Comparison of ENCODE assay signal across 15 cellular contexts in the genomic region with DNA sequence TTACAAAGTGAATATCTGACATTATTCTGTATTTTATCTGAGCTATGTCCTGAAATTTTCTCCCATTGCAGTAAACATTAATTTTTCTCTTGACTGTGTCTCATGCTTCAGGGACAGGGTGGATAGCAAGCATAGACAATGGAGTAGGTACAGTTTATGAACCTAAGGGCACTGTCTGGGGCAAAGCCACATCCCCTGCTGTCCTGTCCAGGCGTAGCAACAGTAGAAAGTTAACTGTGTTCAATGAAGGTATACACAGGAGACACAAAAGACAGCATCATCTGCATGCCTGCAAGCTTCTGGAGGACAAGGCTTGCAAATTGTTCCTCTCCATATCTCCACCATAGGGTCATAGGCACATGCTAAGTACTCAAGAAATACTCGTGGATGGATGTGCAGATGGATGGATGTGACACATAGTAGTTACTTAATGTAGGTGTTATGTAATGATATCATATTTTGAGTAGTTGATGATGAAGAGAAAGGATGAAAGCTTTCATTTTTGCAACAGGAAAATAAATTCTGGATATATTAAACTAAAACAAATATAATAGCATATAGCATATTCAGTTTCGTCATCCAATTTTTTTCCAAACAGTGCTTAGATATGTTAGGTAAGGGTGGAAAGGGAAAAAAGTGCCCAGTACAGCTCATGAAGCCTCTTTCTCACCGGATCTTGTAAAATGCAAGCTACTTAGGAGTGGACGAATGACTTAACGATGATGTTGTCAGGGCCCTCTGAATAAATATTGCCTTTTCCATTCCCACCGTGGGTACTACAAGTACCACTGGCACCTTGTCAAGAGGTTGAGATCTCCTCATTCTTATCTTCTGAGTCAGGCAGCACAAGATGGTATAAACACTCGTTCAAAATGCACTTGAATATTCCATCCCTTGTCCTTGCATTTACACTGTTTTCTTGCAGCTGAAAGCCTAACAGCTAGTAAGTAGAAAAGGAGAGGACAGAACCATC. TPM values are rescaled to one million over a fixed set of nuclear protein-coding genes. Genes with fewer than 3 reads are reported as not detected.
DNase-seq lines count a peak whose midpoint lies in the region; ATAC-seq and TF ChIP-seq lines count a peak whose summit lies in the region.
"Had no signal": no experiment of that assay in that cellular context is flagged by ENCODE, and none has a peak within 500 bp of the region (broad histone marks: within the 10 kb centered on the region; RNA-seq: fewer than 3 reads in every experiment).

No MANE protein-coding gene starts in this region.

- H3K9ac ChIP-seq in adipocyte (ENCODE audit: low read length) = no peak overlapping the region

- peaks cover 3% of the 10 kb centered on the region for H3K36me3 Mint-ChIP-seq in T-helper 17 cell (ENCODE audit: low read depth)
- H3K36me3 Mint-ChIP-seq: activated naive CD8-positive, alpha-beta T cell; naive thymus-derived CD8-positive, alpha-beta T cell; T-cell had no signal

- ATAC-seq in upper lobe of right lung (peak; percentile 51), GM21423 (IDR thresholded peaks at IDR 0.05; ENCODE audit: unreplicated experiment) (no peak), T-helper 17 cell (no peak)
- ATAC-seq: naive thymus-derived CD8-positive, alpha-beta T cell; T-cell had no signal

- no peak overlapping the region for H3K27ac Mint-ChIP-seq in T-helper 17 cell
- H3K27ac Mint-ChIP-seq: activated naive CD8-positive, alpha-beta T cell; T-cell had no signal

- H3K9me3 ChIP-seq in adipocyte (ENCODE audit: control insufficient read depth, low read length) = no peaks in the 10 kb centered on the region
- no peaks in the 10 kb centered on the region for H3K9me3 ChIP-seq in upper lobe of right lung
- H3K9me3 ChIP-seq in T-helper 17 cell (ENCODE audit: control insufficient read depth, low read length, poor library complexity, severe bottlenecking) = no peaks in the 10 kb centered on the region
- H3K9me3 ChIP-seq: MG63, spleen had no signal

- H3K4me1 ChIP-seq in adipocyte (ENCODE audit: control insufficient read depth, insufficient read depth, low read length) = peaks cover 19% of the 10 kb centered on the region
- peaks cover 3% of the 10 kb centered on the region for H3K4me1 ChIP-seq in upper lobe of right lung

- peak; percentile 4 for DNase-seq in NCI-H2196 (lab: John Stamatoyannopoulos, UW; ENCODE audit: unreplicated experiment)
- DNase-seq in NCI-H2196 treated with DMSO at 0.1 percent for 48 hours (lab: John Stamatoyannopoulos, UW; ENCODE audit: unreplicated experiment) = no peak
- DNase-seq in adipocyte (ENCODE audit: low read depth) = peak; percentile 73
- peak; percentile 74 to 81 for DNase-seq in foreskin fibroblast
- DNase-seq in upper lobe of right lung = no peak
- no peak for DNase-seq in T-helper 17 cell
- no peak for DNase-seq in hippocampal formation (lab: John Stamatoyannopoulos, UW)
- DNase-seq: activated CD4-positive, alpha-beta T cell treated with anti-CD3 and anti-CD28 coated beads, Interleukin-2, amount 50 U/mL, for 4 hours; MG63; naive thymus-derived CD8-positive, alpha-beta T cell; NCI-H69; spleen; T-cell had no signal

- H3K36me3 ChIP-seq in adipocyte (ENCODE audit: control insufficient read depth, insufficient read depth, low read length, severe bottlenecking) (no peaks in the 10 kb centered on the region), upper lobe of right lung (no peaks in the 10 kb centered on the region)
- H3K36me3 ChIP-seq: MG63, spleen had no signal

- intact Hi-C loops in upper lobe of right lung (cut with DNase I) = no loop called here

- TF ChIP-seq CTCF in foreskin fibroblast (IDR thresholded peaks at IDR 0.05; ENCODE audit: low read depth, low read length) (no peak), upper lobe of right lung (IDR thresholded peaks at IDR 0.05) (no peak)

- no peak overlapping the region for H3K4me3 ChIP-seq in adipocyte (ENCODE audit: low read length)
- H3K4me3 ChIP-seq in foreskin fibroblast (ENCODE audit: low read depth in 1 of 2, low read length in 2 of 2) = no peak overlapping the region
- no peak overlapping the region for H3K4me3 ChIP-seq in upper lobe of right lung
- H3K4me3 ChIP-seq: MG63, spleen had no signal

- no peaks in the 10 kb centered on the region for H3K27me3 ChIP-seq in adipocyte (replicated peaks; ENCODE audit: control insufficient read depth, insufficient read depth, low read length)
- H3K27me3 ChIP-seq in upper lobe of right lung = no peaks in the 10 kb centered on the region
- H3K27me3 ChIP-seq: MG63, spleen had no signal

- no peaks in the 10 kb centered on the region for H3K4me1 Mint-ChIP-seq in T-helper 17 cell
- H3K4me1 Mint-ChIP-seq: T-cell had no signal

- H3K4me3 Mint-ChIP-seq in T-helper 17 cell = no peak overlapping the region
- H3K4me3 Mint-ChIP-seq: activated naive CD8-positive, alpha-beta T cell; naive thymus-derived CD8-positive, alpha-beta T cell; T-cell had no signal

- H3K27ac ChIP-seq in upper lobe of right lung = no peak overlapping the region
- H3K27ac ChIP-seq: spleen had no signal

- H3K27me3 Mint-ChIP-seq in T-helper 17 cell = peaks cover 55% of the 10 kb centered on the region

RNA-seq across cellular contexts. Expression of gene ZSWIM6, which starts 19.9 kb away (rescaled TPM):
- 15.7 TPM for total RNA-seq in upper lobe of right lung
- 1 to 10 TPM; 6.5 to 8.7 TPM for total RNA-seq in T-helper 17 cell

Comparison
In these comparisons a context has a peak if more than half of its experiments do, and no peak if none do; other contexts are left out.
1. DNase-seq: peak in NCI-H2196 (single experiment), adipocyte (single experiment) and foreskin fibroblast (2 of 2); none in NCI-H2196 treated with DMSO at 0.1 percent for 48 hours (single experiment), upper lobe of right lung (single experiment), T-helper 17 cell (0 of 3) and hippocampal formation (0 of 2).